ENCODE assay signal across 19 cellular contexts in the genomic region with DNA sequence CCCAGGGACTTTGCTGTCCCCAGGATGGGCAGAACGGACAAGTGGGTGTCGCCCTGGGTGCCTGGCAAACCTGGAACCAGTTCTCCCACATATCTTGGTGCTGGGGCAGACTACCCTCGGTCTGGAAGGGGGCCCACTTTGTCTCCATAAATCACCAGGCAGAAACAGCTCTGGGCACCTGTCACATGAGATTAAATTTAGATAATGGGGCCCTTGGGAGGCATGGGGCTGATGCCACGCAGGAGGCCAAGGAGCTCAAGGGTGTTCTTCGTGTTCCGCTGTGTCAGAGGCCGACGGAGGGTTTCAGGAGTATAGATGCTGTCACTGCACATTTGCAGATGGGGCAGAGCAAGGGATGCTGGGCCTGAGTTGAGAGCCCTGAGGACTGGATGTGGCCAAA.
A peak's percentile ranks its signal among the peaks of the same experiment; 100 is the strongest.
DNase-seq lines count a peak whose midpoint lies in the region; ATAC-seq and TF ChIP-seq lines count a peak whose summit lies in the region.
"Had no signal": no experiment of that assay in that cellular context is flagged by ENCODE, and none has a peak within 500 bp of the region (broad histone marks: within the 10 kb centered on the region; RNA-seq: fewer than 3 reads in every experiment).

No MANE protein-coding gene starts in this region.

- intact Hi-C loops in left ventricle myocardium inferior (cut with micrococcal nuclease) = no loop called here

- H4K20me1 ChIP-seq in OCI-LY3 (ENCODE audit: insufficient read depth, low read length) (no peaks in the 10 kb centered on the region), neural progenitor cell (ENCODE audit: low read depth) (no peaks in the 10 kb centered on the region)

- H3K27me3 Mint-ChIP-seq in neural progenitor cell (ENCODE audit: insufficient read depth, low read depth) = peaks cover 15% of the 10 kb centered on the region

- H3F3A ChIP-seq in neural progenitor cell (ENCODE audit: low read depth) = no peaks in the 10 kb centered on the region

- H3K4me3 ChIP-seq in OCI-LY3 (ENCODE audit: low read length) (no peak overlapping the region), neural progenitor cell (no peak overlapping the region), left ventricle myocardium inferior (no peak overlapping the region)
- H3K4me3 ChIP-seq: MG63 had no signal

- ATAC-seq in GM18907 (IDR thresholded peaks at IDR 0.05; ENCODE audit: unreplicated experiment) (no peak), HG03108 (IDR thresholded peaks at IDR 0.05; ENCODE audit: unreplicated experiment) (no peak), GM19328 (IDR thresholded peaks at IDR 0.05; ENCODE audit: unreplicated experiment) (no peak)
- ATAC-seq: SK-N-SH treated with all-trans-retinoic acid at 6 μM for 48 hours had no signal

- H3K9me3 Mint-ChIP-seq in neural progenitor cell = peaks cover 19% of the 10 kb centered on the region

- peaks cover 5% of the 10 kb centered on the region for H3K4me1 Mint-ChIP-seq in neural progenitor cell

- H3K9me3 ChIP-seq in OCI-LY3 (ENCODE audit: insufficient read depth, low read length) (peaks cover 18% of the 10 kb centered on the region), neural progenitor cell (ENCODE audit: low read depth) (no peaks in the 10 kb centered on the region), left ventricle myocardium inferior (replicated peaks) (peaks cover 19% of the 10 kb centered on the region)
- H3K9me3 ChIP-seq: MG63 had no signal

- H3K4me2 ChIP-seq in OCI-LY3 (ENCODE audit: low read length) = peak overlapping the region; percentile 84; the same call in 1 of the 2 replicates
- no peak overlapping the region for H3K4me2 ChIP-seq in neural progenitor cell

- H3K4me3 Mint-ChIP-seq in neural progenitor cell = no peak overlapping the region
- H3K4me3 Mint-ChIP-seq: CD14-positive monocyte had no signal

- H3K27ac ChIP-seq in OCI-LY3 (ENCODE audit: low read length) = no peak overlapping the region
- no peak overlapping the region for H3K27ac ChIP-seq in neural progenitor cell
- no peak overlapping the region for H3K27ac ChIP-seq in left ventricle myocardium inferior (replicated peaks)

- TF ChIP-seq CTCF in OCI-LY3 (IDR thresholded peaks at IDR 0.05; ENCODE audit: low read depth, low read length) = no peak
- TF ChIP-seq CTCF in neural progenitor cell (IDR thresholded peaks at IDR 0.05) = no peak
- no peak for TF ChIP-seq CTCF in left ventricle myocardium inferior (IDR thresholded peaks at IDR 0.05; ENCODE audit: borderline replicate concordance)

- H3K4me1 ChIP-seq in OCI-LY3 (ENCODE audit: low read length) (peaks cover 31% of the 10 kb centered on the region), neural progenitor cell (peaks cover under 1% of the 10 kb centered on the region), left ventricle myocardium inferior (no peaks in the 10 kb centered on the region)

- H3K27me3 ChIP-seq in OCI-LY3 (ENCODE audit: low read depth, low read length) = peaks cover 57% of the 10 kb centered on the region
- H3K27me3 ChIP-seq in neural progenitor cell = no peaks in the 10 kb centered on the region
- H3K27me3 ChIP-seq in left ventricle myocardium inferior (ENCODE audit: low read depth) = no peaks in the 10 kb centered on the region
- H3K27me3 ChIP-seq: MG63 had no signal

- H3K79me2 ChIP-seq in OCI-LY3 (ENCODE audit: low read length) (no peaks in the 10 kb centered on the region), neural progenitor cell (ENCODE audit: low read depth) (no peaks in the 10 kb centered on the region)

- H3K36me3 Mint-ChIP-seq in neural progenitor cell = peaks cover 1% of the 10 kb centered on the region
- H3K36me3 Mint-ChIP-seq: CD14-positive monocyte had no signal

- DNase-seq in SIG-M5 treated with dmso at 0.1 percent for 504 hours (lab: John Stamatoyannopoulos, UW; ENCODE audit: unreplicated experiment) = peak; percentile 37
- no peak for DNase-seq in SIG-M5 (lab: John Stamatoyannopoulos, UW)
- no peak for DNase-seq in neural progenitor cell (ENCODE audit: low spot score)
- no peak for DNase-seq in left ventricle myocardium inferior
- DNase-seq: COR-L47, DMS79, GOT3, KBM-7, MG63, NCI-H1105, NCI-H187, NCI-H510A, OCI-M1 had no signal

- H3K27ac Mint-ChIP-seq in neural progenitor cell = peak overlapping the region; percentile 29
- H3K27ac Mint-ChIP-seq: CD14-positive monocyte had no signal

- H3K36me3 ChIP-seq in OCI-LY3 (replicated peaks; ENCODE audit: low read depth, low read length) (peaks cover 12% of the 10 kb centered on the region), neural progenitor cell (no peaks in the 10 kb centered on the region), left ventricle myocardium inferior (no peaks in the 10 kb centered on the region)
- H3K36me3 ChIP-seq: MG63 had no signal

- H3K9ac ChIP-seq in OCI-LY3 (ENCODE audit: low read length) = no peak overlapping the region
- H3K9ac ChIP-seq in neural progenitor cell = no peak overlapping the region

- H2AFZ ChIP-seq in OCI-LY3 (ENCODE audit: low read depth, low read length) (no peak overlapping the region), neural progenitor cell (replicated peaks) (no peak overlapping the region)
